ENCODE assay signal across 1 cellular context in the genomic region with DNA sequence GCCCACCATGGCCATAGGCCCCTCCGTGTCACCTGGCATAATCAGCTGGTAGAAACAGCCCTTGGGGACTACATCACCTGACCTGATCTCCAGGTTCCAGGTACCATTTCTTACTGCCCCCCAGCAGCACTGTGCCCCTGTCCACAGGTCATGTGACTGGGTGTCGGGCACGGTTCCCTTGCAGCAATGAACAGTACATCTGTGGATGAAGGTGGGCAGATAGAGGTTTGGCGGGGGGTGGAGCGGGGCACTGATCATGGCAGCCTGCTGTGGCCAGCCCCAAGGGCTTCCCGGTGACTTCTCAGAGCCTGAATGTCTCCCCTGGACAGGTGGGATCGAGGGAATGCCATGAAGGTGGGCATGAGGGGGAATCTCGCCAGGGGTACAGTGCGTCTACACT.
TF ChIP-seq lines count a peak whose summit lies in the region.

No MANE protein-coding gene starts in this region.

TF ChIP-seq in H1, 55 proteins besides CTCF, POLR2A, EP300 and RAD21:
- TF ChIP-seq SAP30 (IDR thresholded peaks at IDR 0.05; ENCODE audit: insufficient read depth, insufficient replicate concordance, low read length), result no peak
- TF ChIP-seq CEBPB (IDR thresholded peaks at IDR 0.05; ENCODE audit: low read depth, low read length), result no peak
- no peak for TF ChIP-seq ASH2L (IDR thresholded peaks at IDR 0.05; ENCODE audit: low read length)
- TF ChIP-seq, protein P1, sequence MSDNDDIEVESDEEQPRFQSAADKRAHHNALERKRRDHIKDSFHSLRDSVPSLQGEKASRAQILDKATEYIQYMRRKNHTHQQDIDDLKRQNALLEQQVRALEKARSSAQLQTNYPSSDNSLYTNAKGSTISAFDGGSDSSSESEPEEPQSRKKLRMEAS (IDR thresholded peaks at IDR 0.05), result no peak
